In genomic region chr3:152376351-152377183, GRCh38 we compare ENCODE assay signal across 8 cellular contexts.
DNase-seq lines count a peak whose midpoint lies in the region; ATAC-seq and TF ChIP-seq lines count a peak whose summit lies in the region.

No MANE protein-coding gene starts in this region.

- H3K4me1 Mint-ChIP-seq in naive thymus-derived CD4-positive, alpha-beta T cell, result peaks cover 51 to 98% (median 83%) of the 10 kb centered on the region in 7 donors

- H3K27me3 ChIP-seq in GM06990 (replicated peaks; ENCODE audit: control insufficient read depth, insufficient read depth, low read length), result no peaks in the 10 kb centered on the region
- no peaks in the 10 kb centered on the region for H3K27me3 ChIP-seq in naive thymus-derived CD4-positive, alpha-beta T cell (ENCODE audit: control insufficient read depth in 2 of 2, insufficient read depth in 2 of 2, low read length in 2 of 2)

- H3K36me3 Mint-ChIP-seq in naive thymus-derived CD4-positive, alpha-beta T cell, result peaks cover 13 to 41% (median 34%) of the 10 kb centered on the region in 5 donors

- CTCF ChIA-PET in naive thymus-derived CD4-positive, alpha-beta T cell (lab: Charles Lee), result interaction anchor here (0.7 kb wide), 1 partner anchor 194 kb away, joined by 3 read pairs; no protein-coding TSS in a partner anchor

- H3K4me3 Mint-ChIP-seq in naive thymus-derived CD4-positive, alpha-beta T cell, result peak overlapping the region; percentile 2 to 68 (median 24)

- peak overlapping the region; percentile 32 for H3K27ac ChIP-seq in naive thymus-derived CD4-positive, alpha-beta T cell (ENCODE audit: low read depth, low read length)

- H3K9me3 ChIP-seq in naive thymus-derived CD4-positive, alpha-beta T cell (ENCODE audit: control insufficient read depth in 2 of 3, low read length in 3 of 3), result no peaks in the 10 kb centered on the region

- DNase-seq in GM06990 (ENCODE audit: extremely low read depth, insufficient read length) (peak; percentile 90), amniotic epithelial cell (ENCODE audit: low read depth) (peak; percentile 41), NCI-H1092 treated with DMSO at 0.1 percent for 48 hours (lab: John Stamatoyannopoulos, UW) (no peak), NCI-H2171 (lab: John Stamatoyannopoulos, UW) (no peak)
- no peak for DNase-seq in naive thymus-derived CD4-positive, alpha-beta T cell
- no peak for DNase-seq in activated CD4-positive, alpha-beta T cell treated with anti-CD3 and anti-CD28 coated beads, Interleukin-2, amount 50 U/mL, for 4 hours

- peaks cover 0 to 11% (median 3%) of the 10 kb centered on the region in 11 donors for H3K9me3 Mint-ChIP-seq in naive thymus-derived CD4-positive, alpha-beta T cell

- H3K36me3 ChIP-seq in GM06990 (ENCODE audit: control insufficient read depth, insufficient read depth, low read length), result no peaks in the 10 kb centered on the region; the same call in 1 of the 2 replicates
- H3K36me3 ChIP-seq in naive thymus-derived CD4-positive, alpha-beta T cell (ENCODE audit: control insufficient read depth in 2 of 3, insufficient read depth in 3 of 3, low read length in 3 of 3), result peaks cover 0 to 21% (median 3%) of the 10 kb centered on the region in 3 experiments

- intact Hi-C loops in naive thymus-derived CD4-positive, alpha-beta T cell (cut with micrococcal nuclease), result loop anchor here in 1 of 2 donors (1.0 kb wide), 2 partner anchors 8 to 10 kb away; no protein-coding TSS in a partner anchor

- H3K4me1 ChIP-seq in naive thymus-derived CD4-positive, alpha-beta T cell (ENCODE audit: control insufficient read depth in 2 of 2, insufficient read depth in 2 of 2, low read length in 2 of 2), result peaks cover 29 to 37% of the 10 kb centered on the region in 2 donors

- H3K4me3 ChIP-seq in GM06990 (replicated peaks; ENCODE audit: low read depth, low read length), result no peak overlapping the region; the same call in none of the 2 replicates
- H3K4me3 ChIP-seq in naive thymus-derived CD4-positive, alpha-beta T cell (ENCODE audit: low read length), result no peak overlapping the region

- no peaks in the 10 kb centered on the region for H3K27me3 Mint-ChIP-seq in naive thymus-derived CD4-positive, alpha-beta T cell

- H3K27ac Mint-ChIP-seq in naive thymus-derived CD4-positive, alpha-beta T cell, result peak overlapping the region; percentile 1 to 87 (median 71)

- ATAC-seq in GM21381 (IDR thresholded peaks at IDR 0.05; ENCODE audit: unreplicated experiment), result peak; percentile 72
- peak; percentile 77 for ATAC-seq in HG03558 (IDR thresholded peaks at IDR 0.05; ENCODE audit: extremely low read depth, unreplicated experiment)
- ATAC-seq in naive thymus-derived CD4-positive, alpha-beta T cell, result peak; percentile 81

- POLR2A ChIA-PET in naive thymus-derived CD4-positive, alpha-beta T cell (lab: Charles Lee), result interaction anchor here (0.6 to 1.2 kb wide), 4 partner anchors 13 to 122 kb away, joined by 3 to 4 read pairs (median 3); no protein-coding TSS in a partner anchor

- no peak for TF ChIP-seq CTCF in GM06990 (IDR thresholded peaks at IDR 0.05; ENCODE audit: insufficient read depth, low read length, poor library complexity, severe bottlenecking)

Comparison
In these comparisons a context has a peak if more than half of its experiments do, and no peak if none do; other contexts are left out.
1. DNase-seq: peak in GM06990 (single experiment) and amniotic epithelial cell (single experiment); none in naive thymus-derived CD4-positive, alpha-beta T cell (0 of 9), NCI-H1092 treated with DMSO at 0.1 percent for 48 hours (single experiment), activated CD4-positive, alpha-beta T cell treated with anti-CD3 and anti-CD28 coated beads, Interleukin-2, amount 50 U/mL, for 4 hours (0 of 2) and NCI-H2171 (single experiment).
2. Peak in every context shown above with its lines, with median percentiles within 50 percentile points of each other: ATAC-seq.